In the genomic region with DNA sequence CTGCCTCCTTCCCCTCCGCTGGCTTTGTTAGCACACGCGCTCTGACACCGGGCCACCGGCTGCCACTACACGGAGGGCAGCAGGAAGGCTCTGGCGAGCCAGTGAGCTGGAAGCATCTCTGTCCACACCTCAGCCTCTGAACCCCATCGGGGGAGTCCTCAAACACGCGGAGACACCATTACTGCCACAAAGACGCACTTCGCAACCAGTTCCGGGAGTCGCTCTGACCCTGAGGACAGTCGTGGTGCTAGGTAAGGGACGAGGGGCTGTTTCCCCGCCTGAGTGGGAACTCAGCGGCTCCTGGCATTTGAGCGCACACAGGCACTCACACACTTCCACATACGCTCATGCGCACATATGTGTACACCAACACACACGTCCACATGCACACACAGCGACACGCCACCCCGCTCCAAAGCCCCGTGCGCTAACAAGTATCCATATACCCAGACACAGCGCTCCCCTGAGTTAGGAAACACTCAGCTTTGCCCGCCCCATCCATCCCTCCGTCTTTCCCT, we compare ENCODE assay signal across 8 cellular contexts.
DNase-seq lines count a peak whose midpoint lies in the region; ATAC-seq lines count a peak whose summit lies in the region.

No MANE protein-coding gene starts in this region.

- ATAC-seq in HG02588 (IDR thresholded peaks at IDR 0.05; ENCODE audit: unreplicated experiment) = peak; percentile 32

- H3K9ac ChIP-seq in adipocyte (ENCODE audit: low read length) (peak overlapping the region; percentile 50), stomach smooth muscle (ENCODE audit: low read length in 2 of 2) (peak overlapping the region in 1 of 2 donors; percentile 11)

- DNase-seq in activated CD4-positive, alpha-beta T cell treated with anti-CD3 and anti-CD28 coated beads, Interleukin-2, amount 10 ng/mL, durations not matched to agents 24 days and 14 days = no peak
- no peak for DNase-seq in activated CD4-positive, alpha-beta T cell treated with anti-CD3 and anti-CD28 coated beads, Interleukin-2, amount 50 U/mL, for 48 hours
- DNase-seq in NCI-H146 treated with DMSO at 0.1 percent for 48 hours (lab: John Stamatoyannopoulos, UW; ENCODE audit: unreplicated experiment) = peak; percentile 46
- DNase-seq in adipocyte (ENCODE audit: low read depth) = no peak
- peak; percentile 28 for DNase-seq in kidney tubule cell (ENCODE audit: low spot score)
- no peak for DNase-seq in putamen (ENCODE audit: low spot score)

- peak overlapping the region; percentile 98 for H3K4me3 Mint-ChIP-seq in activated CD4-positive, alpha-beta T cell treated with anti-CD3 and anti-CD28 coated beads, Interleukin-2, amount 10 ng/mL, durations not matched to agents 24 days and 14 days

- H3K9me3 ChIP-seq in adipocyte (ENCODE audit: control insufficient read depth, low read length) (no peaks in the 10 kb centered on the region), stomach smooth muscle (ENCODE audit: control insufficient read depth in 2 of 2, low read length in 2 of 2) (no peaks in the 10 kb centered on the region)

- H3K27ac Mint-ChIP-seq in activated CD4-positive, alpha-beta T cell treated with anti-CD3 and anti-CD28 coated beads, Interleukin-2, amount 10 ng/mL, durations not matched to agents 24 days and 14 days = peak overlapping the region; percentile 93

- intact Hi-C loops in activated CD4-positive, alpha-beta T cell treated with anti-CD3 and anti-CD28 coated beads, Interleukin-2, amount 10 ng/mL, durations not matched to agents 24 days and 14 days (cut with micrococcal nuclease) = loop anchor here (1.0 to 2.0 kb wide), 2 partner anchors 129 to 209 kb away; a partner anchor contains a TSS

- H3K27me3 Mint-ChIP-seq in activated CD4-positive, alpha-beta T cell treated with anti-CD3 and anti-CD28 coated beads, Interleukin-2, amount 10 ng/mL, durations not matched to agents 24 days and 14 days = peaks cover 8% of the 10 kb centered on the region

- H3K9me3 Mint-ChIP-seq in activated CD4-positive, alpha-beta T cell treated with anti-CD3 and anti-CD28 coated beads, Interleukin-2, amount 10 ng/mL, durations not matched to agents 24 days and 14 days = no peaks in the 10 kb centered on the region

- peaks cover 16% of the 10 kb centered on the region for H3K36me3 Mint-ChIP-seq in activated CD4-positive, alpha-beta T cell treated with anti-CD3 and anti-CD28 coated beads, Interleukin-2, amount 10 ng/mL, durations not matched to agents 24 days and 14 days (ENCODE audit: low read depth)

- H3K36me3 ChIP-seq in adipocyte (ENCODE audit: control insufficient read depth, insufficient read depth, low read length, severe bottlenecking) = peaks cover 3% of the 10 kb centered on the region
- no peaks in the 10 kb centered on the region for H3K36me3 ChIP-seq in stomach smooth muscle (ENCODE audit: control insufficient read depth in 2 of 2, insufficient read depth in 2 of 2, low read length in 2 of 2)

- H3K4me1 Mint-ChIP-seq in activated CD4-positive, alpha-beta T cell treated with anti-CD3 and anti-CD28 coated beads, Interleukin-2, amount 10 ng/mL, durations not matched to agents 24 days and 14 days = peaks cover 39% of the 10 kb centered on the region

- no peak overlapping the region for H3K27ac ChIP-seq in stomach smooth muscle (ENCODE audit: low read length)

- no peaks in the 10 kb centered on the region for H3K27me3 ChIP-seq in adipocyte (replicated peaks; ENCODE audit: control insufficient read depth, insufficient read depth, low read length)
- peaks cover 0 to 4% of the 10 kb centered on the region in 2 donors for H3K27me3 ChIP-seq in stomach smooth muscle (ENCODE audit: control insufficient read depth in 1 of 2, insufficient read depth in 2 of 2, low read length in 2 of 2)

- H3K4me1 ChIP-seq in adipocyte (ENCODE audit: control insufficient read depth, insufficient read depth, low read length) = peaks cover 31% of the 10 kb centered on the region
- H3K4me1 ChIP-seq in stomach smooth muscle (ENCODE audit: control insufficient read depth, insufficient read depth, low read length) = peaks cover 23% of the 10 kb centered on the region

- peak overlapping the region; percentile 92 for H3K4me3 ChIP-seq in adipocyte (ENCODE audit: low read length)
- H3K4me3 ChIP-seq in stomach smooth muscle (ENCODE audit: low read length in 2 of 2) = peak overlapping the region; percentile 80 to 87

Comparison
In these comparisons a context has a peak if more than half of its experiments do, and no peak if none do; other contexts are left out.
1. DNase-seq: peak in NCI-H146 treated with DMSO at 0.1 percent for 48 hours (single experiment) and kidney tubule cell (single experiment); none in activated CD4-positive, alpha-beta T cell treated with anti-CD3 and anti-CD28 coated beads, Interleukin-2, amount 10 ng/mL, durations not matched to agents 24 days and 14 days (single experiment), activated CD4-positive, alpha-beta T cell treated with anti-CD3 and anti-CD28 coated beads, Interleukin-2, amount 50 U/mL, for 48 hours (0 of 2), adipocyte (single experiment) and putamen (single experiment).